29 cellular contexts compared by ENCODE assay signal in genomic region chr6:73203098-73203497, GRCh38. TPM values are rescaled to one million over a fixed set of nuclear protein-coding genes. Genes with fewer than 3 reads are reported as not detected.
DNase-seq lines count a peak whose midpoint lies in the region; ATAC-seq and TF ChIP-seq lines count a peak whose summit lies in the region.
"Had no signal": no experiment of that assay in that cellular context is flagged by ENCODE, and none has a peak within 500 bp of the region (broad histone marks: within the 10 kb centered on the region; RNA-seq: fewer than 3 reads in every experiment).

No MANE protein-coding gene starts in this region.

- DNase-seq in AG09319 (ENCODE audit: extremely low read depth, low read depth) (peak; percentile 45), HCEC 1CT (peak; percentile 49), amniotic epithelial cell (ENCODE audit: low read depth) (peak; percentile 15), foreskin keratinocyte (peak; percentile 12 to 18), Caco-2 (no peak)
- DNase-seq: ACHN; activated CD4-positive, alpha-beta T cell treated with anti-CD3 and anti-CD28 coated beads for 48 hours; C1 segment of cervical spinal cord; colonic mucosa; effector CD4-positive, alpha-beta T cell; heart left ventricle; MG63; naive thymus-derived CD4-positive, alpha-beta T cell; NCI-H1436; NCI-H2081; NCI-H526; nucleus accumbens; psoas muscle; SHP77 treated with DMSO at 0.1 percent for 48 hours; sigmoid colon; stimulated activated CD4-positive, alpha-beta T cell treated with anti-CD3 and anti-CD28 coated beads, Interleukin-12 subunit alpha, Interleukin-12 subunit beta, amount 100 ng/mL, for 4 hours; stimulated activated CD4-positive, alpha-beta T cell treated with anti-CD3 and anti-CD28 coated beads, Interleukin-4, amount 100 ng/mL, for 1 hour; stomach; T-helper 9 cell had no signal

- H3K9me3 Mint-ChIP-seq in Caco-2 (ENCODE audit: unreplicated experiment) = no peaks in the 10 kb centered on the region
- H3K9me3 Mint-ChIP-seq: activated naive CD4-positive, alpha-beta T cell treated with anti-CD3 and anti-CD28 coated beads, Interleukin-2, amount 50 U/mL, for 24 hours had no signal

- H3K27ac ChIP-seq in foreskin keratinocyte = no peak overlapping the region
- H3K27ac ChIP-seq: colonic mucosa, heart left ventricle, psoas muscle, sigmoid colon, stomach had no signal

- POLR2A ChIA-PET in Caco-2 (lab: Charles Lee) = no interaction called here

- CTCF ChIA-PET in Caco-2 (lab: Charles Lee) = no interaction called here

- H3K4me3 Mint-ChIP-seq in Caco-2 (ENCODE audit: unreplicated experiment) = no peak overlapping the region
- H3K4me3 Mint-ChIP-seq: activated naive CD4-positive, alpha-beta T cell treated with anti-CD3 and anti-CD28 coated beads, Interleukin-2, amount 50 U/mL, for 24 hours; naive thymus-derived CD4-positive, alpha-beta T cell had no signal

- no peaks in the 10 kb centered on the region for H3K27me3 ChIP-seq in foreskin keratinocyte
- no peaks in the 10 kb centered on the region for H3K27me3 ChIP-seq in Caco-2 (replicated peaks; ENCODE audit: control insufficient read depth, insufficient read depth, low read length)
- H3K27me3 ChIP-seq: colonic mucosa, heart left ventricle, MG63, sigmoid colon, stomach had no signal

- peaks cover 6% of the 10 kb centered on the region for H3K4me1 Mint-ChIP-seq in Caco-2 (ENCODE audit: low read depth, unreplicated experiment)
- H3K4me1 Mint-ChIP-seq: activated naive CD4-positive, alpha-beta T cell treated with anti-CD3 and anti-CD28 coated beads, Interleukin-2, amount 50 U/mL, for 24 hours; naive thymus-derived CD4-positive, alpha-beta T cell had no signal

- intact Hi-C loops in Caco-2 (cut with micrococcal nuclease; ENCODE audit: unreplicated experiment) = no loop called here

- TF ChIP-seq CTCF in AG09319 (IDR thresholded peaks at IDR 0.05; ENCODE audit: low read depth, low read length) (no peak), foreskin keratinocyte (conservative IDR thresholded peaks at IDR 0.05) (no peak), Caco-2 (IDR thresholded peaks at IDR 0.05; ENCODE audit: insufficient read depth in 1 of 2, low read depth in 1 of 2, low read length in 1 of 2, severe bottlenecking in 1 of 2, unreplicated experiment in 1 of 2) (no peak)

- ATAC-seq in foreskin keratinocyte (no peak), GM21367 (IDR thresholded peaks at IDR 0.05; ENCODE audit: unreplicated experiment) (no peak), GM19463 (IDR thresholded peaks at IDR 0.05; ENCODE audit: unreplicated experiment) (no peak)
- ATAC-seq: heart left ventricle; naive thymus-derived CD4-positive, alpha-beta T cell; psoas muscle had no signal

- H3K4me1 ChIP-seq in foreskin keratinocyte = no peaks in the 10 kb centered on the region
- H3K4me1 ChIP-seq in Caco-2 = no peaks in the 10 kb centered on the region
- H3K4me1 ChIP-seq: colonic mucosa, heart left ventricle, sigmoid colon, stomach had no signal

- H3K9me3 ChIP-seq in Caco-2 = no peaks in the 10 kb centered on the region
- H3K9me3 ChIP-seq: colonic mucosa, heart left ventricle, MG63, psoas muscle, sigmoid colon, stomach had no signal

- no peak overlapping the region for H3K27ac Mint-ChIP-seq in Caco-2 (ENCODE audit: unreplicated experiment)
- H3K27ac Mint-ChIP-seq: activated naive CD4-positive, alpha-beta T cell treated with anti-CD3 and anti-CD28 coated beads, Interleukin-2, amount 50 U/mL, for 24 hours; naive thymus-derived CD4-positive, alpha-beta T cell had no signal

- no TSS peak for BruUV-seq in Caco-2 (replicated peaks; lab: Mats Ljungman, UMichigan)

- no peaks in the 10 kb centered on the region for H3K36me3 ChIP-seq in Caco-2 (ENCODE audit: control insufficient read depth, insufficient read depth, low read length)
- H3K36me3 ChIP-seq: colonic mucosa, heart left ventricle, MG63, sigmoid colon, stomach had no signal

- H3K4me3 ChIP-seq in Caco-2 (ENCODE audit: low read depth, low read length) = no peak overlapping the region
- H3K4me3 ChIP-seq: colonic mucosa, heart left ventricle, MG63, psoas muscle, sigmoid colon, stomach had no signal

- peaks cover 6% of the 10 kb centered on the region for H3K27me3 Mint-ChIP-seq in Caco-2 (ENCODE audit: insufficient read depth, unreplicated experiment)
- H3K27me3 Mint-ChIP-seq: activated naive CD4-positive, alpha-beta T cell treated with anti-CD3 and anti-CD28 coated beads, Interleukin-2, amount 50 U/mL, for 24 hours had no signal

- no peaks in the 10 kb centered on the region for H3K36me3 Mint-ChIP-seq in Caco-2 (ENCODE audit: insufficient read depth, unreplicated experiment)
- H3K36me3 Mint-ChIP-seq: activated naive CD4-positive, alpha-beta T cell treated with anti-CD3 and anti-CD28 coated beads, Interleukin-2, amount 50 U/mL, for 24 hours; naive thymus-derived CD4-positive, alpha-beta T cell had no signal

RNA-seq across cellular contexts. Expression of gene KHDC1L, which starts 22.2 kb away (rescaled TPM):
- total RNA-seq in foreskin keratinocyte (0.21 TPM in 1 of 2 replicates, not detected in the other), Caco-2 (2022) (not detected in 2 replicates)
- 0.11 and 0.14 TPM in 2 replicates for polyA plus RNA-seq in foreskin keratinocyte
- total RNA-seq: colonic mucosa; heart left ventricle; kidney epithelial cell; lower leg skin; naive thymus-derived CD4-positive, alpha-beta T cell; psoas muscle; sigmoid colon; stomach had no signal
- polyA plus RNA-seq: heart left ventricle; naive thymus-derived CD4-positive, alpha-beta T cell; psoas muscle; sigmoid colon had no signal

RNA-seq across cellular contexts. Expression of gene KHDC1, which starts 59.9 kb away (rescaled TPM):
- 1.9 and 2.3 TPM in 2 replicates for total RNA-seq in foreskin keratinocyte
- polyA plus RNA-seq in foreskin keratinocyte = 2.1 and 3.0 TPM in 2 replicates
- total RNA-seq in Caco-2 (2022) = 8.1 and 8.6 TPM in 2 replicates

Comparison
In these comparisons a context has a peak if more than half of its experiments do, and no peak if none do; other contexts are left out.
1. DNase-seq: peak in AG09319 (single experiment), HCEC 1CT (single experiment), amniotic epithelial cell (single experiment) and foreskin keratinocyte (2 of 2); none in Caco-2 (0 of 2).